16 cellular contexts compared by ENCODE assay signal in the genomic region with DNA sequence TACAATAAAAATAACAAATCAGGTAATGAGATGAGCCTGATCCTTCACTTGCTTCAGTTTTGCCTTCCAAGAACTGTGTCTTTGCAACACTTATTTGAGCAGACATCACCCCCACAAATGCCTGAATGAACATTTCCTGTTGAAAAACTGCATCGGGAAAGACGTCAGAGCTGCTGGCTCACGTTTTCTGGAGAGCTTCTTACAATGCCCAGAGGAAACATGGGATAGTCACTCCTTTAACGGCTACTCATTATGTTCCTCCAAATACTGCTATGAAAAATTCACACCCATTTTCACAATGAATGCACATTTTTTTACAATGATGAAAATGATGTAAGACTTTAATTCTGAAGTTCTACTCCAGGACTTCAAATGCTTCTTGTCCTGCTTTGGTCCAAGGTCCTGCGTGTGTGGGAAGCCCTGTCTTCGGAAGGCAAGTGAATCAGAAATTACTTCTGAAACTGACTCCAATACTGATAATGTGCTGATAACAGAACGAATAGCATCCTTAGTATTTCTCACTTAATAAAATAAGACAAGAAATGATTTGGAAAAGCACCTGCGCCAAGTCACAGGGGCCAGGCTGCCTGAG.
A peak's percentile ranks its signal among the peaks of the same experiment; 100 is the strongest.
DNase-seq lines count a peak whose midpoint lies in the region; ATAC-seq and TF ChIP-seq lines count a peak whose summit lies in the region.
"Had no signal": no experiment of that assay in that cellular context is flagged by ENCODE, and none has a peak within 500 bp of the region (broad histone marks: within the 10 kb centered on the region; RNA-seq: fewer than 3 reads in every experiment).

No MANE protein-coding gene starts in this region.

- ATAC-seq in right cardiac atrium (peak; percentile 53 to 78), HG02571 (IDR thresholded peaks at IDR 0.05; ENCODE audit: unreplicated experiment) (no peak), HG03097 (IDR thresholded peaks at IDR 0.05; ENCODE audit: low FRiP score, unreplicated experiment) (no peak)
- ATAC-seq: T-cell had no signal

- intact Hi-C loops in right cardiac atrium (cut with DNase I): no loop called here

- 37% methylated on average over 8 of the region's 8 CpGs for WGBS in right cardiac atrium

- H3K27me3 ChIP-seq in right cardiac atrium (ENCODE audit: control insufficient read depth, insufficient read depth): no peaks in the 10 kb centered on the region
- H3K27me3 ChIP-seq: adrenal gland had no signal

- H3K27ac ChIP-seq in right cardiac atrium (ENCODE audit: low read length): no peak overlapping the region
- H3K27ac ChIP-seq: adrenal gland had no signal

- H3K4me3 ChIP-seq in cardiac fibroblast (replicated peaks in 1 of 2; ENCODE audit: low read depth in 2 of 2, low read length in 2 of 2) (no peak overlapping the region), right cardiac atrium (ENCODE audit: low read length) (no peak overlapping the region)
- H3K4me3 ChIP-seq: adrenal gland had no signal

- H3K9me3 ChIP-seq in right cardiac atrium (ENCODE audit: control insufficient read depth, low read length): no peaks in the 10 kb centered on the region
- H3K9me3 ChIP-seq: adrenal gland had no signal

- DNase-seq in A172 (ENCODE audit: low spot score) (peak; percentile 55), NCI-H226 (peak; percentile 67), cardiac fibroblast (ENCODE audit: low read depth in 2 of 2) (peak; percentile 5 to 41), right cardiac atrium (peak in 1 of 3 donors; percentile 53), DMS 273 treated with DMSO at 0.1 percent for 48 hours (lab: John Stamatoyannopoulos, UW) (no peak), NK-92 (lab: John Stamatoyannopoulos, UW; ENCODE audit: unreplicated experiment) (no peak)
- DNase-seq: activated CD4-positive, CD25-positive, alpha-beta regulatory T cell treated with anti-CD3 and anti-CD28 coated beads, Interleukin-2, amount 50 U/mL, for 72 hours; activated T-cell treated with anti-CD3 and anti-CD28 coated beads for 4 hours; adrenal gland; hypothalamus; Kasumi-1; NCI-H2171; nucleus accumbens; T-cell had no signal

- no peak for TF ChIP-seq CTCF in cardiac fibroblast (IDR thresholded peaks at IDR 0.05; ENCODE audit: low read depth, low read length)

- H3K4me1 ChIP-seq in right cardiac atrium (ENCODE audit: control insufficient read depth, insufficient read depth, low read length): no peaks in the 10 kb centered on the region
- H3K4me1 ChIP-seq: adrenal gland had no signal

Comparison
In these comparisons a context has a peak if more than half of its experiments do, and no peak if none do; other contexts are left out.
1. DNase-seq: peak in A172 (single experiment), NCI-H226 (single experiment) and cardiac fibroblast (2 of 2); none in DMS 273 treated with DMSO at 0.1 percent for 48 hours (single experiment) and NK-92 (single experiment).
2. ATAC-seq: peak in right cardiac atrium (2 of 2); none in HG02571 (single experiment) and HG03097 (single experiment).